8 cellular contexts compared by ENCODE assay signal in genomic region chr2:241558532-241559488, GRCh38.
DNase-seq lines count a peak whose midpoint lies in the region; ATAC-seq and TF ChIP-seq lines count a peak whose summit lies in the region.

A gene with protein sequence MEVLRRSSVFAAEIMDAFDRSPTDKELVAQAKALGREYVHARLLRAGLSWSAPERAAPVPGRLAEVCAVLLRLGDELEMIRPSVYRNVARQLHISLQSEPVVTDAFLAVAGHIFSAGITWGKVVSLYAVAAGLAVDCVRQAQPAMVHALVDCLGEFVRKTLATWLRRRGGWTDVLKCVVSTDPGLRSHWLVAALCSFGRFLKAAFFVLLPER (plus strand): TSS chr2:241558745. CDS start chr2:241559484, 739 bp downstream.

- no peak for TF ChIP-seq CTCF in GM10266 (IDR thresholded peaks at IDR 0.05; ENCODE audit: control insufficient read depth, insufficient read depth, low read depth, missing control alignments)

- H3K4me3 ChIP-seq in skeletal muscle cell (ENCODE audit: low read depth, low read length), result peak within 1 kb of the TSS; percentile 70

- H3K27ac ChIP-seq in caudate nucleus (ENCODE audit: low read depth, low read length), result peak within 1 kb of the TSS; percentile 96

- DNase-seq in NCI-H524 (lab: John Stamatoyannopoulos, UW) (peak; percentile 29 to 39), NCI-H524 treated with DMSO at 0.1 percent for 48 hours (lab: John Stamatoyannopoulos, UW) (no peak), NCI-H69 (lab: John Stamatoyannopoulos, UW) (peak; percentile 42), caudate nucleus (lab: John Stamatoyannopoulos, UW) (peak in 55 of 61 donors; percentile 14 to 82 (median 60)), iris pigment epithelial cell (ENCODE audit: low read depth) (peak; percentile 83), skeletal muscle cell (ENCODE audit: low read depth) (no peak), GM10266 (ENCODE audit: extremely low spot score) (no peak)

- ATAC-seq in GM19455 (IDR thresholded peaks at IDR 0.05; ENCODE audit: unreplicated experiment), result no peak

Comparison
In these comparisons a context has a peak if more than half of its experiments do, and no peak if none do; other contexts are left out.
1. DNase-seq: peak in NCI-H524 (2 of 2), NCI-H69 (single experiment), caudate nucleus (55 of 61) and iris pigment epithelial cell (single experiment); none in NCI-H524 treated with DMSO at 0.1 percent for 48 hours (single experiment), skeletal muscle cell (single experiment) and GM10266 (single experiment).